Comparison of ENCODE assay signal across 8 cellular contexts in the genomic region with DNA sequence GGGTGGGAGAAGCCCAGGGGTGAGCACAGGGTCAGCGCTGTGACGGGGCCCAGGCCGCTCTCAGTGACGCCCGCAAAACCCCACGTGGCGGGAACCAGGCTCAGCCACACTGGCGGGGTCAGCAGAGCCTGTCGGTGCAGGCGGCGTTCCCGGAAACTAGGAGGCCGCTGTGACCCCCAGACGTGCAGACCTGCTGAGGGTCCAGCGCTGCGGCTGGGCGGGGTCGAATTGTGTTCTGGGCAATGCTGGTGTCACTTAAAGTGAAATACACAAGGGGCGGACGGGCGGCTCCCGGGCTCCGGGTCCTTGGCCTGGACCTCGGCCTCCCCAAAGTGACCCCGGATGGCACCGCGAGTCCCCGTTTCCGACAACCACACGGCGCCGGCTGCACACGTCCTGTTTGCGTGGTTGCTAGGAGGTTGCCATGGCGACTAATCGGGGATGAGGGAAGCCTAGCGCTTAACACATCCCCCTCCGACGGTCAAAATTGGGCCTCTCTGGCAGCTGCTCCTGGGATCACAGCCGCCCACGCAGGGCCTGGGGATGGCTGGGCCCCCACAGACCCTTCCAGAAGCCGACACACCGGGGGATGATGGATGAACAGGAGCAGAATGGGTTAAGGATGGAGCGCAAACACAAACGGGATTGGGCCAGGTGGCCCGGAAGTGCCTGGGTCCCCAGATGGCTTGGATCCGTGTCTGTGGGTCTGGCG.
DNase-seq lines count a peak whose midpoint lies in the region; ATAC-seq lines count a peak whose summit lies in the region.

No MANE protein-coding gene starts in this region.

- no peak overlapping the region for H3K27ac Mint-ChIP-seq in stimulated activated memory B cell treated with anti-CD40 and anti-IgM and Interleukin-4, amounts not matched to agents 10 μg/mL and 1 μg/mL and 100 μg/mL, for 72 hours

- no peaks in the 10 kb centered on the region for H3K36me3 Mint-ChIP-seq in stimulated activated memory B cell treated with anti-CD40 and anti-IgM and Interleukin-4, amounts not matched to agents 10 μg/mL and 1 μg/mL and 100 μg/mL, for 72 hours

- no peaks in the 10 kb centered on the region for H3K4me1 Mint-ChIP-seq in stimulated activated memory B cell treated with anti-CD40 and anti-IgM and Interleukin-4, amounts not matched to agents 10 μg/mL and 1 μg/mL and 100 μg/mL, for 72 hours

- H3K9me3 Mint-ChIP-seq in stimulated activated memory B cell treated with anti-CD40 and anti-IgM and Interleukin-4, amounts not matched to agents 10 μg/mL and 1 μg/mL and 100 μg/mL, for 72 hours = no peaks in the 10 kb centered on the region

- DNase-seq in CD1c-positive myeloid dendritic cell (ENCODE audit: extremely low spot score) (peak; percentile 81), NCI-H1417 (lab: John Stamatoyannopoulos, UW) (peak in 2 of 3 experiments; percentile 79 to 92), mucosa of gallbladder (ENCODE audit: low spot score) (peak; percentile 64)
- DNase-seq in activated CD4-positive, alpha-beta T cell treated with anti-CD3 and anti-CD28 coated beads, Interleukin-2, amount 50 U/mL, for 48 hours = peak; percentile 72 to 80
- DNase-seq in effector CD4-positive, alpha-beta T cell = peak; percentile 82

- H3K4me3 Mint-ChIP-seq in stimulated activated memory B cell treated with anti-CD40 and anti-IgM and Interleukin-4, amounts not matched to agents 10 μg/mL and 1 μg/mL and 100 μg/mL, for 72 hours = no peak overlapping the region

- peaks cover 24% of the 10 kb centered on the region for H3K27me3 Mint-ChIP-seq in stimulated activated memory B cell treated with anti-CD40 and anti-IgM and Interleukin-4, amounts not matched to agents 10 μg/mL and 1 μg/mL and 100 μg/mL, for 72 hours

- ATAC-seq in stimulated activated memory B cell treated with anti-CD40 and anti-IgM and Interleukin-4, amounts not matched to agents 10 μg/mL and 1 μg/mL and 100 μg/mL, for 72 hours = peak; percentile 31
- ATAC-seq in GM21515 (IDR thresholded peaks at IDR 0.05; ENCODE audit: unreplicated experiment) = no peak
- no peak for ATAC-seq in HG03460 (IDR thresholded peaks at IDR 0.05; ENCODE audit: unreplicated experiment)
